In genomic region chr2:79824086-79824786, GRCh38 we compare ENCODE assay signal across 17 cellular contexts.
DNase-seq lines count a peak whose midpoint lies in the region; ATAC-seq, FAIRE-seq and TF ChIP-seq lines count a peak whose summit lies in the region.
"Had no signal": no experiment of that assay in that cellular context is flagged by ENCODE, and none has a peak within 500 bp of the region (broad histone marks: within the 10 kb centered on the region; RNA-seq: fewer than 3 reads in every experiment).

No MANE protein-coding gene starts in this region.

- H3K9me3 ChIP-seq in astrocyte (ENCODE audit: insufficient read depth, low read depth, low read length) (no peaks in the 10 kb centered on the region), mesodermal cell (ENCODE audit: control insufficient read depth, low read length) (no peaks in the 10 kb centered on the region)
- H3K9me3 ChIP-seq: Caco-2 had no signal

- peak overlapping the region; percentile 19 for H3K4me2 ChIP-seq in astrocyte (ENCODE audit: low read length)

- H3K4me3 ChIP-seq in astrocyte (ENCODE audit: insufficient read depth, low read depth, low read length) (no peak overlapping the region), mesodermal cell (ENCODE audit: extremely low read depth, insufficient read depth, low read length, poor library complexity, severe bottlenecking) (no peak overlapping the region)
- H3K4me3 ChIP-seq: GM23248 had no signal

- 60 to 91% methylated on average over 1 to 2 of the region's 6 CpGs for WGBS in mesodermal cell (ENCODE audit: insufficient coverage in 2 of 2), 2 experiments

- H3K4me1 ChIP-seq in astrocyte (ENCODE audit: insufficient read depth, low read length) (no peaks in the 10 kb centered on the region), mesodermal cell (ENCODE audit: control insufficient read depth, insufficient read depth, low read length, poor library complexity, severe bottlenecking) (no peaks in the 10 kb centered on the region)
- H3K4me1 ChIP-seq: Caco-2 had no signal

- H3K9me3 Mint-ChIP-seq in astrocyte (ENCODE audit: unreplicated experiment) = no peaks in the 10 kb centered on the region

- DNase-seq in EL (peak; percentile 2), HS-27A (ENCODE audit: low read depth) (peak; percentile 47), astrocyte (ENCODE audit: low read depth) (peak; percentile 76)
- no peak for DNase-seq in activated CD4-positive, CD25-positive, alpha-beta regulatory T cell treated with anti-CD3 and anti-CD28 coated beads, Interleukin-2, amount 50 U/mL, for 72 hours
- DNase-seq: Caco-2; CD8-positive, alpha-beta T cell; DND-41; GM23248 had no signal

- ATAC-seq in HG03460 (IDR thresholded peaks at IDR 0.05; ENCODE audit: unreplicated experiment) (no peak), HG02759 (IDR thresholded peaks at IDR 0.05; ENCODE audit: unreplicated experiment) (no peak), HG02852 (IDR thresholded peaks at IDR 0.05; ENCODE audit: unreplicated experiment) (no peak)
- ATAC-seq: CD8-positive, alpha-beta T cell; HCT116 had no signal

- no peaks in the 10 kb centered on the region for H4K20me1 ChIP-seq in astrocyte (ENCODE audit: insufficient read depth, low read length)

- H3K27me3 ChIP-seq in astrocyte (ENCODE audit: insufficient read depth, low read length) = no peaks in the 10 kb centered on the region

- H3K27ac ChIP-seq in astrocyte (ENCODE audit: low read depth, low read length) (no peak overlapping the region), mesodermal cell (ENCODE audit: low read depth, low read length, severe bottlenecking) (peak overlapping the region; percentile 33)
- H3K27ac ChIP-seq: GM23248 had no signal

- peaks cover 6% of the 10 kb centered on the region for H3K4me1 Mint-ChIP-seq in astrocyte (ENCODE audit: low read depth, unreplicated experiment)
- H3K4me1 Mint-ChIP-seq: CD14-positive monocyte had no signal

- no peaks in the 10 kb centered on the region for H3K27me3 Mint-ChIP-seq in astrocyte (ENCODE audit: low read depth, unreplicated experiment)

- H3K36me3 ChIP-seq in astrocyte (ENCODE audit: insufficient read depth, low read length) (no peaks in the 10 kb centered on the region), mesodermal cell (ENCODE audit: control insufficient read depth, insufficient read depth, low read length) (no peaks in the 10 kb centered on the region)

- TF ChIP-seq CTCF in astrocyte (IDR thresholded peaks at IDR 0.05; ENCODE audit: insufficient read depth, low read depth, low read length) = no peak

- FAIRE-seq in astrocyte (lab: Jason Lieb, UNC) = no peak
- FAIRE-seq: A204.1, GM12891, H54 had no signal

- peak overlapping the region; percentile 73 for H3K27ac Mint-ChIP-seq in astrocyte (ENCODE audit: unreplicated experiment)
- H3K27ac Mint-ChIP-seq: CD8-positive, alpha-beta T cell had no signal

- no peak overlapping the region for H3K9ac ChIP-seq in astrocyte (ENCODE audit: low read length)
- H3K9ac ChIP-seq: GM23248 had no signal

- H3K36me3 Mint-ChIP-seq in astrocyte (ENCODE audit: low read depth, unreplicated experiment) = no peaks in the 10 kb centered on the region
- H3K36me3 Mint-ChIP-seq: CD14-positive monocyte; CD8-positive, alpha-beta T cell had no signal

- H3K4me3 Mint-ChIP-seq in astrocyte (ENCODE audit: unreplicated experiment) = no peak overlapping the region
- H3K4me3 Mint-ChIP-seq: CD14-positive monocyte; CD8-positive, alpha-beta T cell had no signal

- no peak overlapping the region for H2AFZ ChIP-seq in astrocyte (ENCODE audit: low read depth, low read length)
- H2AFZ ChIP-seq: GM23248 had no signal

- H3K79me2 ChIP-seq in astrocyte (ENCODE audit: insufficient read depth, low read length) = no peaks in the 10 kb centered on the region
